In the genomic region with DNA sequence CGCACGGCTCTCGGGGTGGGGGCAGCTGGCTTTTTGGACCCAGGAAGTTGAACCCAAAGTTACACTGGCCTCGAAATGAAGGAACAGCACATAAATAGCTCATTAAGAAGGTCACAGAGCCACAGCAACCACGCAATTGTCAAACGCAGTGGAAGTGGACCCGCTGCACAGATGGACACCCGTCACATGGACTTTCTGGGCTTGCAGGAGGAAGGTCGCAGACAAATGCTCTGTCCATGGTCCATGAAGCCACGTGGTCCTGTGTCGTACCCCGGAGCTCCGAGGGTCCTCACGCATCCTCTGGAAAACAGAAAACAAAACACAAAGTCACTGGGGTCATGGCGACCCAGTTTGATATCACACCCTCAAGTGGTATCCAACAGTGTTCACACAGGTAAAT, we compare ENCODE assay signal across 1 cellular context.
TF ChIP-seq lines count a peak whose summit lies in the region.

No MANE protein-coding gene starts in this region.

TF ChIP-seq in H1, 55 proteins besides CTCF, POLR2A, EP300 and RAD21:
- TF ChIP-seq YY1 (IDR thresholded peaks at IDR 0.05; ENCODE audit: low read depth, low read length) = no peak
- no peak for TF ChIP-seq CEBPB (IDR thresholded peaks at IDR 0.05; ENCODE audit: low read depth, low read length)
